ENCODE assay signal across 21 cellular contexts in genomic region chr10:77578583-77579227, GRCh38. TPM values are rescaled to one million over a fixed set of nuclear protein-coding genes. Genes with fewer than 3 reads are reported as not detected.
DNase-seq lines count a peak whose midpoint lies in the region; FAIRE-seq and TF ChIP-seq lines count a peak whose summit lies in the region.
"Had no signal": no experiment of that assay in that cellular context is flagged by ENCODE, and none has a peak within 500 bp of the region (broad histone marks: within the 10 kb centered on the region; RNA-seq: fewer than 3 reads in every experiment).

No MANE protein-coding gene starts in this region.

- CTCF ChIA-PET in A673 (lab: Charles Lee), result no interaction called here

- TF ChIP-seq CTCF in fibroblast of pulmonary artery (IDR thresholded peaks at IDR 0.05; ENCODE audit: low read length, missing control alignments) (no peak), smooth muscle cell (IDR thresholded peaks at IDR 0.05; ENCODE audit: borderline replicate concordance, insufficient read depth, poor library complexity, severe bottlenecking) (no peak), transverse colon (IDR thresholded peaks at IDR 0.05) (no peak), A673 (conservative IDR thresholded peaks at IDR 0.05; ENCODE audit: low read depth, low read length) (no peak)

- 65% methylated on average over 7 of the region's 7 CpGs for WGBS in smooth muscle cell (ENCODE audit: low lambda C conversion rate)
- 86 to 100% methylated on average over 1 to 7 of the region's 7 CpGs for WGBS in transverse colon (ENCODE audit: low coverage in 1 of 2), 2 donors

- POLR2A ChIA-PET in A673 (lab: Charles Lee; ENCODE audit: low non-redundant PET), result no interaction called here

- no peak overlapping the region for H2AFZ ChIP-seq in smooth muscle cell (ENCODE audit: low read depth)

- no peak overlapping the region for H3K4me3 ChIP-seq in fibroblast of pulmonary artery (replicated peaks; ENCODE audit: low read depth, low read length)
- H3K4me3 ChIP-seq in smooth muscle cell, result no peak overlapping the region
- no peak overlapping the region for H3K4me3 ChIP-seq in transverse colon
- H3K4me3 ChIP-seq in A673 (ENCODE audit: low read depth, low read length, poor library complexity, severe bottlenecking), result no peak overlapping the region
- H3K4me3 ChIP-seq: adrenal gland, dorsolateral prefrontal cortex, SJCRH30 had no signal

- no peak for FAIRE-seq in GM19239 (lab: Jason Lieb, UNC)
- FAIRE-seq: H1, small intestine had no signal

- H3K79me2 ChIP-seq in smooth muscle cell (ENCODE audit: low read depth), result no peaks in the 10 kb centered on the region

- in situ Hi-C loops in transverse colon (cut with MboI; ENCODE audit: low pct_ligation_motif_present in 1 of 4, low pct_unique_long_range_greater_than_20kb in 1 of 4, low sequenced_read_pairs in 3 of 4), result no loop called here

- no peak overlapping the region for H3K9ac ChIP-seq in smooth muscle cell (ENCODE audit: low read depth)

- H3K27me3 ChIP-seq in smooth muscle cell (ENCODE audit: low read depth) (no peaks in the 10 kb centered on the region), transverse colon (no peaks in the 10 kb centered on the region), A673 (replicated peaks; ENCODE audit: insufficient read depth, low read depth, low read length, poor library complexity) (no peaks in the 10 kb centered on the region)
- H3K27me3 ChIP-seq: adrenal gland, dorsolateral prefrontal cortex, neutrophil, SJCRH30 had no signal

- H4K20me1 ChIP-seq in smooth muscle cell (ENCODE audit: low read depth), result no peaks in the 10 kb centered on the region

- H3K36me3 ChIP-seq in smooth muscle cell (ENCODE audit: low read depth) (no peaks in the 10 kb centered on the region), transverse colon (no peaks in the 10 kb centered on the region), A673 (ENCODE audit: insufficient read depth, low read length, poor library complexity, severe bottlenecking) (no peaks in the 10 kb centered on the region)
- H3K36me3 ChIP-seq: adrenal gland, neutrophil, SJCRH30 had no signal

- DNase-seq in HCEC 1CT (peak; percentile 23), T1000 (lab: John Stamatoyannopoulos, UW) (peak; percentile 51), fibroblast of pulmonary artery (ENCODE audit: low read depth) (peak; percentile 36), smooth muscle cell (lab: John Stamatoyannopoulos, UW; ENCODE audit: unreplicated experiment) (no peak), HUDEP-2 (lab: John Stamatoyannopoulos, UW; ENCODE audit: unreplicated experiment in 76 of 76) (no peak), transverse colon (no peak), GM19239 (ENCODE audit: insufficient read length, low spot score) (no peak), A673 (ENCODE audit: low spot score) (no peak)
- DNase-seq: activated CD8-positive, alpha-beta T cell treated with anti-CD3 and anti-CD28 coated beads for 36 hours; adrenal gland; dorsolateral prefrontal cortex; mesendoderm; NCI-H1092 treated with DMSO at 0.1 percent for 48 hours; NK-92 treated with Interleukin-12 subunit alpha and Interleukin-12 subunit beta, amount 100 ng/mL, for 24 hours; SJCRH30; small intestine; stimulated activated naive CD8-positive, alpha-beta T cell treated with anti-CD3 and anti-CD28 coated beads, Interleukin-15, Interleukin-2, amounts not matched to agents 100 U/mL and 50 U/mL, for 24 hours had no signal

- H3K27ac ChIP-seq in smooth muscle cell (ENCODE audit: low read depth) (peak overlapping the region; percentile 60), transverse colon (peak overlapping the region in 1 of 4 donors; percentile 12), A673 (ENCODE audit: low read depth, low read length, poor library complexity, severe bottlenecking) (no peak overlapping the region)
- H3K27ac ChIP-seq: adrenal gland, C4-2B, dorsolateral prefrontal cortex, neutrophil, SJCRH30 had no signal

- H3K4me2 ChIP-seq in smooth muscle cell, result no peak overlapping the region

- intact Hi-C loops in transverse colon (cut with DNase I; ENCODE audit: low total_unique reads), result no loop called here
- intact Hi-C loops in A673 (cut with micrococcal nuclease; ENCODE audit: unreplicated experiment), result no loop called here

- BruUV-seq in A673 (replicated peaks; lab: Mats Ljungman, UMichigan), result no TSS peak

- TF ChIP-seq EP300 in transverse colon (IDR thresholded peaks at IDR 0.05; ENCODE audit: low read depth), result no peak

- H3F3A ChIP-seq in smooth muscle cell (ENCODE audit: low read depth), result no peaks in the 10 kb centered on the region

- H3K9me3 ChIP-seq in smooth muscle cell (replicated peaks; ENCODE audit: low read depth) (no peaks in the 10 kb centered on the region), transverse colon (no peaks in the 10 kb centered on the region), A673 (ENCODE audit: low read depth, low read length, poor library complexity, severe bottlenecking) (no peaks in the 10 kb centered on the region)
- H3K9me3 ChIP-seq: adrenal gland, neutrophil, SJCRH30 had no signal

- TF ChIP-seq POLR2A in transverse colon (IDR thresholded peaks at IDR 0.05), result no peak

- H3K4me1 ChIP-seq in smooth muscle cell (ENCODE audit: low read depth) (no peaks in the 10 kb centered on the region), transverse colon (peaks cover 0 to 7% (median 3%) of the 10 kb centered on the region in 4 donors), A673 (ENCODE audit: insufficient read depth, low read length, poor library complexity, severe bottlenecking) (no peaks in the 10 kb centered on the region)
- H3K4me1 ChIP-seq: adrenal gland had no signal

RNA-seq across cellular contexts. Expression of gene KCNMA1, which starts 58.9 kb away (rescaled TPM):
- total RNA-seq in smooth muscle cell (13.5 and 23.4 TPM in 2 replicates), transverse colon (100 to 1,000 TPM in 2 of 4 donors, 10 to 100 TPM in 2; 68.4 to 170 (median 119) TPM), A673 (2021) (0.84 and 1.3 TPM in 2 replicates)
- 9.1 and 25.5 TPM in 2 replicates for polyA plus RNA-seq in smooth muscle cell
- total RNA-seq: activated T-helper 1 cell treated with anti-CD3 and anti-CD28 coated beads, Interleukin-12 subunit alpha, Interleukin-12 subunit beta, Interleukin-2, Interleukin-4 antibody, amounts not matched to agents 30 ng/mL and 10 ng/mL and 1 ng/mL, durations not matched to agents 14 hours and 24 hours and 36 hours had no signal

Comparison
In these comparisons a context has a peak if more than half of its experiments do, and no peak if none do; other contexts are left out.
1. DNase-seq: peak in HCEC 1CT (single experiment), T1000 (single experiment) and fibroblast of pulmonary artery (single experiment); none in smooth muscle cell (single experiment), HUDEP-2 (0 of 76), transverse colon (single experiment), GM19239 (single experiment) and A673 (single experiment).